8 cellular contexts compared by ENCODE assay signal in genomic region chr11:119382101-119382500, GRCh38. TPM values are rescaled to one million over a fixed set of nuclear protein-coding genes. Genes with fewer than 3 reads are reported as not detected.
DNase-seq lines count a peak whose midpoint lies in the region; ATAC-seq, FAIRE-seq and TF ChIP-seq lines count a peak whose summit lies in the region.

No MANE protein-coding gene starts in this region.

- no peaks in the 10 kb centered on the region for H3K36me3 ChIP-seq in HAP-1 (replicated peaks)
- no peaks in the 10 kb centered on the region for H3K36me3 ChIP-seq in bronchial epithelial cell (ENCODE audit: control insufficient read depth, insufficient read depth, low read length)
- no peaks in the 10 kb centered on the region for H3K36me3 ChIP-seq in mucosa of rectum (ENCODE audit: control insufficient read depth in 2 of 2, insufficient read depth in 2 of 2, low read length in 2 of 2)

- H3K9me3 ChIP-seq in AG04450 (ENCODE audit: control insufficient read depth, insufficient read depth, low read length) = no peaks in the 10 kb centered on the region
- H3K9me3 ChIP-seq in HAP-1 = no peaks in the 10 kb centered on the region; the same call in 1 of the 2 replicates
- H3K9me3 ChIP-seq in mucosa of rectum (ENCODE audit: control insufficient read depth in 2 of 2, low read length in 2 of 2) = no peaks in the 10 kb centered on the region

- peak overlapping the region; percentile 62 for H3K4me3 ChIP-seq in AG04450 (ENCODE audit: low read depth, low read length)
- H3K4me3 ChIP-seq in HAP-1 = peak overlapping the region; percentile 42
- peak overlapping the region; percentile 10 for H3K4me3 ChIP-seq in bronchial epithelial cell (ENCODE audit: low read depth, low read length)
- H3K4me3 ChIP-seq in mucosa of rectum (ENCODE audit: low read length in 2 of 2) = peak overlapping the region; percentile 72 to 73

- in situ Hi-C loops in HAP-1 (cut with MboI; ENCODE audit: low sequenced_read_pairs) = loop anchor here (10.0 kb wide), 1 partner anchor 57 kb away; no protein-coding TSS in a partner anchor

- H3K4me1 ChIP-seq in HAP-1 (peaks cover 15% of the 10 kb centered on the region), mucosa of rectum (ENCODE audit: control insufficient read depth in 2 of 2, insufficient read depth in 2 of 2, low read length in 2 of 2) (peaks cover 12 to 14% of the 10 kb centered on the region in 2 donors)

- CTCF ChIA-PET in AG04450 (lab: Charles Lee) = interaction anchor here (0.7 to 5.7 kb wide), 4 partner anchors 26 to 59 kb away, joined by 4 to 48 read pairs (median 7); partner anchors contain the start of gene C1QTNF5

- DNase-seq in AG04450 (ENCODE audit: low read depth, low spot score) (no peak), HAP-1 (ENCODE audit: low spot score in 2 of 2) (peak in 1 of 2 experiments; percentile 6), bronchial epithelial cell (ENCODE audit: low read depth) (no peak), NCI-H2029 treated with DMSO at 0.1 percent for 48 hours (lab: John Stamatoyannopoulos, UW) (no peak)
- DNase-seq in activated naive CD4-positive, alpha-beta T cell (lab: John Stamatoyannopoulos, UW) = no peak

- POLR2A ChIA-PET in AG04450 (lab: Yijun Ruan, JAX) = no interaction called here

- peaks cover 17% of the 10 kb centered on the region for H3K27me3 ChIP-seq in AG04450 (ENCODE audit: control insufficient read depth, insufficient read depth, low read length)
- H3K27me3 ChIP-seq in HAP-1 (ENCODE audit: low read depth) = no peaks in the 10 kb centered on the region
- H3K27me3 ChIP-seq in bronchial epithelial cell (ENCODE audit: control insufficient read depth, insufficient read depth, low read length) = no peaks in the 10 kb centered on the region
- H3K27me3 ChIP-seq in mucosa of rectum (ENCODE audit: control insufficient read depth in 2 of 2, insufficient read depth in 2 of 2, low read length in 2 of 2) = peaks cover 3 to 7% of the 10 kb centered on the region in 2 donors

- TF ChIP-seq CTCF in AG04450 (IDR thresholded peaks at IDR 0.05; ENCODE audit: low read depth, low read length) (no peak), bronchial epithelial cell (IDR thresholded peaks at IDR 0.05; ENCODE audit: insufficient read depth, low read length, severe bottlenecking) (no peak)

- H3K27ac ChIP-seq in AG04450 (ENCODE audit: low read depth, low read length) (no peak overlapping the region), mucosa of rectum (ENCODE audit: low read depth in 2 of 2, low read length in 2 of 2) (no peak overlapping the region)

- peak overlapping the region in 1 of 2 donors; percentile 68 for H3K9ac ChIP-seq in mucosa of rectum (ENCODE audit: low read depth in 1 of 2, low read length in 2 of 2)

- ATAC-seq in HG02678 (IDR thresholded peaks at IDR 0.05; ENCODE audit: unreplicated experiment) (no peak), GM21515 (IDR thresholded peaks at IDR 0.05; ENCODE audit: unreplicated experiment) (no peak)

- FAIRE-seq in bronchial epithelial cell (lab: Jason Lieb, UNC) = no peak

RNA-seq across cellular contexts. Expression of gene USP2, which starts 0.6 kb away (rescaled TPM):
- 0.32 and 0.46 TPM in 2 replicates for polyA plus RNA-seq in AG04450 (2011; rRNA removed)
- polyA minus RNA-seq in AG04450 (2011; rRNA and poly(A)+ RNA removed) = 0.35 and 1.0 TPM in 2 replicates
- total RNA-seq in bronchial epithelial cell = 0.26 and 1.2 TPM in 2 replicates

RNA-seq across cellular contexts. Expression of gene MFRP, which starts 35.6 kb away (rescaled TPM):
- not detected in 2 replicates for polyA plus RNA-seq in AG04450 (2011; rRNA removed)
- polyA minus RNA-seq in AG04450 (2011; rRNA and poly(A)+ RNA removed) = not detected in 2 replicates
- not detected in 2 replicates for total RNA-seq in bronchial epithelial cell

RNA-seq across cellular contexts. Expression of gene THY1, which starts 40.9 kb away (rescaled TPM):
- 915 and 1,307 TPM in 2 replicates for polyA plus RNA-seq in AG04450 (2011; rRNA removed)
- polyA minus RNA-seq in AG04450 (2011; rRNA and poly(A)+ RNA removed) = 1,003 and 1,444 TPM in 2 replicates
- total RNA-seq in bronchial epithelial cell = 0.13 and 2.1 TPM in 2 replicates

RNA-seq across cellular contexts. Expression of gene C1QTNF5, which starts 41.4 kb away (rescaled TPM):
- 8.3 and 10.9 TPM in 2 replicates for polyA plus RNA-seq in AG04450 (2011; rRNA removed)
- polyA minus RNA-seq in AG04450 (2011; rRNA and poly(A)+ RNA removed) = 4.3 and 4.9 TPM in 2 replicates
- total RNA-seq in bronchial epithelial cell = 0.90 and 1.3 TPM in 2 replicates

RNA-seq across cellular contexts. Expression of gene RNF26, which starts 47.8 kb away (rescaled TPM):
- polyA plus RNA-seq in AG04450 (2011; rRNA removed) = 27.1 and 35.3 TPM in 2 replicates
- 38.4 and 59.5 TPM in 2 replicates for polyA minus RNA-seq in AG04450 (2011; rRNA and poly(A)+ RNA removed)
- 2.4 and 3.6 TPM in 2 replicates for total RNA-seq in bronchial epithelial cell

Comparison
In these comparisons a context has a peak if more than half of its experiments do, and no peak if none do; other contexts are left out.
1. H3K4me3 ChIP-seq: peak in every context shown above with its lines; median percentile 72 in mucosa of rectum; 62 in AG04450; 42 in HAP-1; 10 in bronchial epithelial cell.